In genomic region chr1:230867119-230867902, GRCh38 we compare ENCODE assay signal across 8 cellular contexts. TPM values are rescaled to one million over a fixed set of nuclear protein-coding genes. Genes with fewer than 3 reads are reported as not detected.
DNase-seq lines count a peak whose midpoint lies in the region; ATAC-seq and TF ChIP-seq lines count a peak whose summit lies in the region.

No MANE protein-coding gene starts in this region.

- peaks cover 27 to 65% (median 59%) of the 10 kb centered on the region in 9 donors for H3K4me1 ChIP-seq in heart right ventricle

- intact Hi-C loops in heart right ventricle (cut with DNase I) (loop anchor here in 8 of 10 donors (2.0 to 10.0 kb wide), 6 partner anchors 40 to 60 kb away; no protein-coding TSS in a partner anchor), sciatic nerve (cut with DNase I) (no loop called here)

- H3K9me3 Mint-ChIP-seq in HFFc6: no peaks in the 10 kb centered on the region
- H3K9me3 Mint-ChIP-seq in WTC11: no peaks in the 10 kb centered on the region

- peaks cover 0 to 27% (median 0%) of the 10 kb centered on the region in 7 donors for H3K27me3 ChIP-seq in heart right ventricle

- 3 to 7% methylated on average over 17 of the region's 17 CpGs for WGBS in heart right ventricle, 2 donors

- peak; percentile 26 for DNase-seq in HFFc6
- no peak for DNase-seq in WTC11 (ENCODE audit: low spot score)
- no peak for DNase-seq in heart right ventricle
- no peak for DNase-seq in sciatic nerve (ENCODE audit: low spot score)
- DNase-seq in CD1c-positive myeloid dendritic cell (ENCODE audit: extremely low spot score): no peak
- no peak for DNase-seq in NCI-H2029 (lab: John Stamatoyannopoulos, UW)
- no peak for DNase-seq in NOMO-1 treated with dmso at 0.1 percent for 144 hours (lab: John Stamatoyannopoulos, UW; ENCODE audit: unreplicated experiment)

- no peak for ATAC-seq in WTC11
- ATAC-seq in heart right ventricle: peak in 3 of 8 donors; percentile 17 to 22 (median 18)
- ATAC-seq in sciatic nerve: peak; percentile 22
- no peak for ATAC-seq in HG02973 (IDR thresholded peaks at IDR 0.05; ENCODE audit: unreplicated experiment)

- H3K27ac Mint-ChIP-seq in HFFc6 (peak overlapping the region; percentile 86), WTC11 (no peak overlapping the region)

- CTCF ChIA-PET in WTC11 (lab: Charles Lee): interaction anchor here (0.9 kb wide), 1 partner anchor 28 kb away, joined by 3 read pairs; no protein-coding TSS in a partner anchor

- H3K27me3 Mint-ChIP-seq in HFFc6 (ENCODE audit: insufficient read depth) (peaks cover 2% of the 10 kb centered on the region; the same call in 1 of the 2 replicates), WTC11 (ENCODE audit: low read depth) (peaks cover 12% of the 10 kb centered on the region)

- H3K36me3 Mint-ChIP-seq in HFFc6 (ENCODE audit: low read depth) (peaks cover 34% of the 10 kb centered on the region), WTC11 (0 out of 2 replicates have a peak, but pooled peaks cover 3% of the 10 kb centered on the region)

- H3K36me3 ChIP-seq in heart right ventricle: no peaks in the 10 kb centered on the region

- TF ChIP-seq CTCF in HFFc6 (IDR thresholded peaks at IDR 0.05) (no peak), WTC11 (IDR thresholded peaks at IDR 0.05) (no peak), heart right ventricle (IDR thresholded peaks at IDR 0.05) (no peak)

- H3K4me1 Mint-ChIP-seq in HFFc6 (ENCODE audit: low read depth): peaks cover 60% of the 10 kb centered on the region
- peaks cover 41% of the 10 kb centered on the region for H3K4me1 Mint-ChIP-seq in WTC11

- peak overlapping the region; percentile 61 to 95 (median 92) for H3K4me3 ChIP-seq in heart right ventricle

- H3K27ac ChIP-seq in heart right ventricle: peak overlapping the region; percentile 54 to 96 (median 90)

- POLR2A ChIA-PET in WTC11 (lab: Charles Lee): interaction anchor here (1.3 kb wide), 1 partner anchor 13 kb away, joined by 4 read pairs; no protein-coding TSS in a partner anchor

- no peaks in the 10 kb centered on the region for H3K9me3 ChIP-seq in heart right ventricle

- H3K4me3 Mint-ChIP-seq in HFFc6: peak overlapping the region; percentile 93
- peak overlapping the region; percentile 84 for H3K4me3 Mint-ChIP-seq in WTC11

TF ChIP-seq in WTC11, 78 proteins besides CTCF, POLR2A, EP300 and RAD21 (continues in another document):
- TF ChIP-seq, protein P1, sequence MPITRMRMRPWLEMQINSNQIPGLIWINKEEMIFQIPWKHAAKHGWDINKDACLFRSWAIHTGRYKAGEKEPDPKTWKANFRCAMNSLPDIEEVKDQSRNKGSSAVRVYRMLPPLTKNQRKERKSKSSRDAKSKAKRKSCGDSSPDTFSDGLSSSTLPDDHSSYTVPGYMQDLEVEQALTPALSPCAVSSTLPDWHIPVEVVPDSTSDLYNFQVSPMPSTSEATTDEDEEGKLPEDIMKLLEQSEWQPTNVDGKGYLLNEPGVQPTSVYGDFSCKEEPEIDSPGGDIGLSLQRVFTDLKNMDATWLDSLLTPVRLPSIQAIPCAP (CRISPR knock-in tag; IDR thresholded peaks at IDR 0.05): no peak
- TF ChIP-seq TEAD1 (CRISPR knock-in tag; IDR thresholded peaks at IDR 0.05): no peak
- TF ChIP-seq, protein P2, sequence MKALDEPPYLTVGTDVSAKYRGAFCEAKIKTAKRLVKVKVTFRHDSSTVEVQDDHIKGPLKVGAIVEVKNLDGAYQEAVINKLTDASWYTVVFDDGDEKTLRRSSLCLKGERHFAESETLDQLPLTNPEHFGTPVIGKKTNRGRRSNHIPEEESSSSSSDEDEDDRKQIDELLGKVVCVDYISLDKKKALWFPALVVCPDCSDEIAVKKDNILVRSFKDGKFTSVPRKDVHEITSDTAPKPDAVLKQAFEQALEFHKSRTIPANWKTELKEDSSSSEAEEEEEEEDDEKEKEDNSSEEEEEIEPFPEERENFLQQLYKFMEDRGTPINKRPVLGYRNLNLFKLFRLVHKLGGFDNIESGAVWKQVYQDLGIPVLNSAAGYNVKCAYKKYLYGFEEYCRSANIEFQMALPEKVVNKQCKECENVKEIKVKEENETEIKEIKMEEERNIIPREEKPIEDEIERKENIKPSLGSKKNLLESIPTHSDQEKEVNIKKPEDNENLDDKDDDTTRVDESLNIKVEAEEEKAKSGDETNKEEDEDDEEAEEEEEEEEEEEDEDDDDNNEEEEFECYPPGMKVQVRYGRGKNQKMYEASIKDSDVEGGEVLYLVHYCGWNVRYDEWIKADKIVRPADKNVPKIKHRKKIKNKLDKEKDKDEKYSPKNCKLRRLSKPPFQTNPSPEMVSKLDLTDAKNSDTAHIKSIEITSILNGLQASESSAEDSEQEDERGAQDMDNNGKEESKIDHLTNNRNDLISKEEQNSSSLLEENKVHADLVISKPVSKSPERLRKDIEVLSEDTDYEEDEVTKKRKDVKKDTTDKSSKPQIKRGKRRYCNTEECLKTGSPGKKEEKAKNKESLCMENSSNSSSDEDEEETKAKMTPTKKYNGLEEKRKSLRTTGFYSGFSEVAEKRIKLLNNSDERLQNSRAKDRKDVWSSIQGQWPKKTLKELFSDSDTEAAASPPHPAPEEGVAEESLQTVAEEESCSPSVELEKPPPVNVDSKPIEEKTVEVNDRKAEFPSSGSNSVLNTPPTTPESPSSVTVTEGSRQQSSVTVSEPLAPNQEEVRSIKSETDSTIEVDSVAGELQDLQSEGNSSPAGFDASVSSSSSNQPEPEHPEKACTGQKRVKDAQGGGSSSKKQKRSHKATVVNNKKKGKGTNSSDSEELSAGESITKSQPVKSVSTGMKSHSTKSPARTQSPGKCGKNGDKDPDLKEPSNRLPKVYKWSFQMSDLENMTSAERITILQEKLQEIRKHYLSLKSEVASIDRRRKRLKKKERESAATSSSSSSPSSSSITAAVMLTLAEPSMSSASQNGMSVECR (CRISPR knock-in tag; IDR thresholded peaks at IDR 0.05; ENCODE audit: borderline replicate concordance): no peak
- TF ChIP-seq NR1H2 (CRISPR knock-in tag; IDR thresholded peaks at IDR 0.05): no peak
- TF ChIP-seq MXD4 (CRISPR knock-in tag; IDR thresholded peaks at IDR 0.05; ENCODE audit: borderline replicate concordance): no peak
- TF ChIP-seq ZBTB21 (CRISPR knock-in tag; IDR thresholded peaks at IDR 0.05; ENCODE audit: borderline replicate concordance): no peak
- no peak for TF ChIP-seq ETV6 (CRISPR knock-in tag; IDR thresholded peaks at IDR 0.05)
- TF ChIP-seq, protein P3, sequence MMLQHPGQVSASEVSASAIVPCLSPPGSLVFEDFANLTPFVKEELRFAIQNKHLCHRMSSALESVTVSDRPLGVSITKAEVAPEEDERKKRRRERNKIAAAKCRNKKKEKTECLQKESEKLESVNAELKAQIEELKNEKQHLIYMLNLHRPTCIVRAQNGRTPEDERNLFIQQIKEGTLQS (CRISPR knock-in tag; conservative IDR thresholded peaks at IDR 0.05): no peak
- TF ChIP-seq, protein P4, sequence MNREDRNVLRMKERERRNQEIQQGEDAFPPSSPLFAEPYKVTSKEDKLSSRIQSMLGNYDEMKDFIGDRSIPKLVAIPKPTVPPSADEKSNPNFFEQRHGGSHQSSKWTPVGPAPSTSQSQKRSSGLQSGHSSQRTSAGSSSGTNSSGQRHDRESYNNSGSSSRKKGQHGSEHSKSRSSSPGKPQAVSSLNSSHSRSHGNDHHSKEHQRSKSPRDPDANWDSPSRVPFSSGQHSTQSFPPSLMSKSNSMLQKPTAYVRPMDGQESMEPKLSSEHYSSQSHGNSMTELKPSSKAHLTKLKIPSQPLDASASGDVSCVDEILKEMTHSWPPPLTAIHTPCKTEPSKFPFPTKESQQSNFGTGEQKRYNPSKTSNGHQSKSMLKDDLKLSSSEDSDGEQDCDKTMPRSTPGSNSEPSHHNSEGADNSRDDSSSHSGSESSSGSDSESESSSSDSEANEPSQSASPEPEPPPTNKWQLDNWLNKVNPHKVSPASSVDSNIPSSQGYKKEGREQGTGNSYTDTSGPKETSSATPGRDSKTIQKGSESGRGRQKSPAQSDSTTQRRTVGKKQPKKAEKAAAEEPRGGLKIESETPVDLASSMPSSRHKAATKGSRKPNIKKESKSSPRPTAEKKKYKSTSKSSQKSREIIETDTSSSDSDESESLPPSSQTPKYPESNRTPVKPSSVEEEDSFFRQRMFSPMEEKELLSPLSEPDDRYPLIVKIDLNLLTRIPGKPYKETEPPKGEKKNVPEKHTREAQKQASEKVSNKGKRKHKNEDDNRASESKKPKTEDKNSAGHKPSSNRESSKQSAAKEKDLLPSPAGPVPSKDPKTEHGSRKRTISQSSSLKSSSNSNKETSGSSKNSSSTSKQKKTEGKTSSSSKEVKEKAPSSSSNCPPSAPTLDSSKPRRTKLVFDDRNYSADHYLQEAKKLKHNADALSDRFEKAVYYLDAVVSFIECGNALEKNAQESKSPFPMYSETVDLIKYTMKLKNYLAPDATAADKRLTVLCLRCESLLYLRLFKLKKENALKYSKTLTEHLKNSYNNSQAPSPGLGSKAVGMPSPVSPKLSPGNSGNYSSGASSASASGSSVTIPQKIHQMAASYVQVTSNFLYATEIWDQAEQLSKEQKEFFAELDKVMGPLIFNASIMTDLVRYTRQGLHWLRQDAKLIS (CRISPR knock-in tag; IDR thresholded peaks at IDR 0.05; ENCODE audit: borderline replicate concordance): no peak
- no peak for TF ChIP-seq IRF2 (CRISPR knock-in tag; IDR thresholded peaks at IDR 0.05; ENCODE audit: borderline replicate concordance, low read depth)
- no peak for TF ChIP-seq CREM (CRISPR knock-in tag; IDR thresholded peaks at IDR 0.05)
- no peak for TF ChIP-seq CREB1 (CRISPR knock-in tag; IDR thresholded peaks at IDR 0.05)
- TF ChIP-seq, protein P5, sequence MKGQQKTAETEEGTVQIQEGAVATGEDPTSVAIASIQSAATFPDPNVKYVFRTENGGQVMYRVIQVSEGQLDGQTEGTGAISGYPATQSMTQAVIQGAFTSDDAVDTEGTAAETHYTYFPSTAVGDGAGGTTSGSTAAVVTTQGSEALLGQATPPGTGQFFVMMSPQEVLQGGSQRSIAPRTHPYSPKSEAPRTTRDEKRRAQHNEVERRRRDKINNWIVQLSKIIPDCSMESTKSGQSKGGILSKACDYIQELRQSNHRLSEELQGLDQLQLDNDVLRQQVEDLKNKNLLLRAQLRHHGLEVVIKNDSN (CRISPR knock-in tag; IDR thresholded peaks at IDR 0.05): no peak
- TF ChIP-seq E2F4 (CRISPR knock-in tag; IDR thresholded peaks at IDR 0.05; ENCODE audit: borderline replicate concordance, low read depth): no peak

RNA-seq across cellular contexts. Expression of gene C1orf198, which starts 1.0 kb away (rescaled TPM):
- total RNA-seq in HFFc6 (2021; fragmentation: NEBNext Ultra II Directional; extraction: Animal tissue kit (Norgen Biotek cat#: 25700)): 100 to 1,000 TPM in 1 of 6 experiments, 10 to 100 TPM in 5; 72.4 to 118 (median 88.4) TPM
- 23.4 to 26.9 TPM (median 25.4 TPM) in 3 replicates for total RNA-seq in WTC11 (2021)
- 10 to 100 TPM; 33.4 to 66.0 (median 46.0) TPM for total RNA-seq in heart right ventricle
- polyA plus RNA-seq in heart right ventricle: 10 to 100 TPM; 26.0 to 36.4 TPM
- total RNA-seq in sciatic nerve: 121 TPM
